In genomic region chr1:181739214-181739613, GRCh38 we compare ENCODE assay signal across 21 cellular contexts.
"Had no signal": no experiment of that assay in that cellular context is flagged by ENCODE, and none has a peak within 500 bp of the region (broad histone marks: within the 10 kb centered on the region; RNA-seq: fewer than 3 reads in every experiment).

No MANE protein-coding gene starts in this region.

- H3K9me3 ChIP-seq: colonic mucosa, mucosa of descending colon, right atrium auricular region, stomach, thyroid gland had no signal

- H2AFZ ChIP-seq: neural progenitor cell, parathyroid adenoma had no signal

- H3K9ac ChIP-seq: neural progenitor cell, parathyroid adenoma had no signal

- FAIRE-seq: frontal cortex, keratinocyte had no signal

- DNase-seq: colonic mucosa; dermis blood vessel endothelial cell; mesenchymal stem cell; mucosa of descending colon; naive B cell; stimulated activated CD4-positive, alpha-beta T cell treated with anti-CD3 and anti-CD28 coated beads, Interleukin-12 subunit alpha, Interleukin-12 subunit beta, amount 100 ng/mL, for 4 hours; stimulated activated CD4-positive, alpha-beta T cell treated with anti-CD3 and anti-CD28 coated beads, Interleukin-1b, Interleukin-23, amount 100 ng/mL, for 48 hours; stimulated activated CD4-positive, alpha-beta T cell treated with anti-CD3 and anti-CD28 coated beads, Interleukin-4, amount 100 ng/mL, for 1 hour; stimulated activated CD8-positive, alpha-beta memory T cell treated with anti-CD3 and anti-CD28 coated beads, Interleukin-4, amount 100 ng/mL, for 48 hours; stimulated activated naive CD4-positive, alpha-beta T cell treated with Interleukin-2 at 50 U/mL for 16 hours; stomach; thyroid gland had no signal

- H3K4me2 ChIP-seq: neural progenitor cell, smooth muscle cell had no signal

- H3K4me1 ChIP-seq: colonic mucosa, neural progenitor cell, parathyroid adenoma, right atrium auricular region had no signal

- H3K27ac ChIP-seq: colonic mucosa, neural progenitor cell, parathyroid adenoma, right atrium auricular region, stomach, thyroid gland had no signal

- H3K27me3 ChIP-seq: colonic mucosa, neural progenitor cell, right atrium auricular region, stomach, thyroid gland had no signal

- H3K4me3 ChIP-seq: colonic mucosa, mucosa of descending colon, neural progenitor cell, right atrium auricular region, smooth muscle cell, stomach, thyroid gland had no signal

- H3K36me3 ChIP-seq: colonic mucosa, neural progenitor cell, right atrium auricular region, stomach, thyroid gland had no signal

- H3K79me2 ChIP-seq: parathyroid adenoma had no signal

- ATAC-seq: left lobe of liver; mucosa of descending colon; natural killer cell treated with Interleukin-12 subunit alpha and Interleukin-12 subunit beta and Interleukin-15 and Interleukin-18, amount 100 ng/mL, for 72 hours; sciatic nerve had no signal
